In the genomic region with DNA sequence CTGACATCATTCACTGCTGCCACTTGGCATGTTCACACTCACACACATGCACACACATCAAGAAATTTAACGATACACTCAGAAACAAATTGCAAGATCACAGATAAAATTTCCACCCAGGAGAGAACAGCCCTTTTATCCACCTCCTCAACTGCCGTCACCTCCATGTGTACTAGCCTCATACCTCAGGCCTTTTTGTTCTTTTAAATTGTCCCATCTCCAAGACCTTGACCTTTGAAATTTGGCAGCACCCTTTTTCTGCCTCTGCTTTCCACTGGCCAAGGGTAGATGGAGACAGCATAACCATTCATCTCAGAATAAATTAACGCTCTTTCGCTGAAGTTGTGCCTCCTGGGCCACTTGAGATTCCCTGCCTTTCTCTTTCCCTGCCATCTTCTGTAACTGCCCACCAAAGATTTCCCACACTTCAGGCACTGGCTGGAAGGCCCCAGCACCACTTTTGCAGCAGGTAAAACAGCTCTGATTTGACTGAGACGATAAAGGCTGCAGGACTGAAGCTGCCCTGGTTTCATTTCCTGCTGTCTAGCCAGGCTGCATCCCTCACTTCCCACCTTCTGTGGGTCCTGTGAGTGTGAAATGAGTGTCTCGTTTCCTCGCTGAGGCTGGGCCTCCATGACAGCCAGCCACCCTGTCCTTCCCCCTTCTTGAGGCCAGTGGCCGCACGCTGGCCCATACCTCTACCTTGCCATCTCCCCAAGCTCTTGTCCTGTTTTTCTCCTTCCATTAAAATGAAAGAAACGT, we compare ENCODE assay signal across 8 cellular contexts. TPM values are rescaled to one million over a fixed set of nuclear protein-coding genes. Genes with fewer than 3 reads are reported as not detected.
DNase-seq lines count a peak whose midpoint lies in the region; ATAC-seq, FAIRE-seq and TF ChIP-seq lines count a peak whose summit lies in the region.

No MANE protein-coding gene starts in this region.

- no peak overlapping the region for H2AFZ ChIP-seq in OCI-LY3 (ENCODE audit: low read depth, low read length)

- H3K79me2 ChIP-seq in OCI-LY3 (ENCODE audit: low read length) = no peaks in the 10 kb centered on the region

- FAIRE-seq in GM12891 (lab: Jason Lieb, UNC) = peak; percentile 82

- H3K36me3 Mint-ChIP-seq in CD14-positive monocyte = peaks cover 13 to 27% of the 10 kb centered on the region in 2 donors

- H3K4me1 ChIP-seq in OCI-LY3 (ENCODE audit: low read length) = peaks cover 31% of the 10 kb centered on the region
- peaks cover 17 to 82% (median 63%) of the 10 kb centered on the region in 3 donors for H3K4me1 ChIP-seq in esophagus squamous epithelium
- peaks cover 58 to 71% (median 67%) of the 10 kb centered on the region in 4 donors for H3K4me1 ChIP-seq in upper lobe of left lung

- H3K4me3 ChIP-seq in OCI-LY3 (ENCODE audit: low read length) (0 out of 2 replicates have a peak overlapping the region, but pooled peaks have one; percentile 5), esophagus squamous epithelium (no peak overlapping the region), upper lobe of left lung (no peak overlapping the region), H7 (ENCODE audit: insufficient read depth, low read depth, low read length) (no peak overlapping the region)

- intact Hi-C loops in esophagus squamous epithelium (cut with DNase I) (no loop called here), CD14-positive monocyte (cut with micrococcal nuclease) (no loop called here)

- H3K4me3 Mint-ChIP-seq in CD14-positive monocyte = no peak overlapping the region

- H3K4me2 ChIP-seq in OCI-LY3 (ENCODE audit: low read length) = peak overlapping the region; percentile 56

- H3K27me3 ChIP-seq in OCI-LY3 (ENCODE audit: low read depth, low read length) (no peaks in the 10 kb centered on the region), esophagus squamous epithelium (no peaks in the 10 kb centered on the region), upper lobe of left lung (no peaks in the 10 kb centered on the region), H7 (ENCODE audit: control insufficient read depth, insufficient read depth, low read length) (no peaks in the 10 kb centered on the region)

- H3K9me3 ChIP-seq in OCI-LY3 (ENCODE audit: insufficient read depth, low read length) (no peaks in the 10 kb centered on the region), esophagus squamous epithelium (no peaks in the 10 kb centered on the region), upper lobe of left lung (no peaks in the 10 kb centered on the region)

- peak overlapping the region in 3 of 7 donors; percentile 30 to 52 (median 31) for H3K27ac Mint-ChIP-seq in CD14-positive monocyte

- peaks cover 0 to 4% (median 0%) of the 10 kb centered on the region in 7 donors for H3K9me3 Mint-ChIP-seq in CD14-positive monocyte

- H3K27ac ChIP-seq in OCI-LY3 (ENCODE audit: low read length) (no peak overlapping the region), esophagus squamous epithelium (peak overlapping the region in 3 of 4 donors; percentile 23 to 36 (median 25)), upper lobe of left lung (peak overlapping the region; percentile 2 to 62 (median 18))

- H3K9ac ChIP-seq in OCI-LY3 (ENCODE audit: low read length) = no peak overlapping the region

- DNase-seq in GM12891 (ENCODE audit: insufficient read length, low spot score) (peak; percentile 35), esophagus squamous epithelium (lab: John Stamatoyannopoulos, UW) (no peak), upper lobe of left lung (peak in 1 of 2 donors; percentile 16), H7 (no peak), CD14-positive monocyte (ENCODE audit: low spot score) (no peak), AG08395 (ENCODE audit: low spot score) (no peak)

- peaks cover 42% of the 10 kb centered on the region for H3K4me1 Mint-ChIP-seq in CD14-positive monocyte

- peak; percentile 62 for ATAC-seq in GM21515 (IDR thresholded peaks at IDR 0.05; ENCODE audit: unreplicated experiment)
- no peak for ATAC-seq in upper lobe of left lung (ENCODE audit: low FRiP score in 2 of 2)

- 65 to 78% methylated on average over 10 of the region's 10 CpGs for WGBS in esophagus squamous epithelium, 2 donors
- 67 to 71% methylated on average over 9 to 10 of the region's 10 CpGs for WGBS in upper lobe of left lung, 2 donors

- H3K36me3 ChIP-seq in OCI-LY3 (replicated peaks; ENCODE audit: low read depth, low read length) = no peaks in the 10 kb centered on the region
- H3K36me3 ChIP-seq in esophagus squamous epithelium = no peaks in the 10 kb centered on the region
- no peaks in the 10 kb centered on the region for H3K36me3 ChIP-seq in upper lobe of left lung
- H3K36me3 ChIP-seq in H7 (replicated peaks; ENCODE audit: control insufficient read depth, insufficient read depth, low read length) = no peaks in the 10 kb centered on the region

- peaks cover 56% of the 10 kb centered on the region for H4K20me1 ChIP-seq in OCI-LY3 (ENCODE audit: insufficient read depth, low read length)

- H3K27me3 Mint-ChIP-seq in CD14-positive monocyte (ENCODE audit: low read depth in 3 of 3) = peaks cover 0 to 4% (median 4%) of the 10 kb centered on the region in 3 donors

- TF ChIP-seq EP300 in upper lobe of left lung (IDR thresholded peaks at IDR 0.05) = no peak

- TF ChIP-seq CTCF in OCI-LY3 (IDR thresholded peaks at IDR 0.05; ENCODE audit: low read depth, low read length) (no peak), esophagus squamous epithelium (IDR thresholded peaks at IDR 0.05) (no peak), upper lobe of left lung (IDR thresholded peaks at IDR 0.05) (no peak), CD14-positive monocyte (IDR thresholded peaks at IDR 0.05) (no peak)

- TF ChIP-seq POLR2A in GM12891 (IDR thresholded peaks at IDR 0.05; ENCODE audit: low read depth, low read length) (no peak), esophagus squamous epithelium (IDR thresholded peaks at IDR 0.05) (no peak), upper lobe of left lung (IDR thresholded peaks at IDR 0.05) (no peak)

TF ChIP-seq in GM12891, 5 proteins besides CTCF, POLR2A, EP300 and RAD21:
- TF ChIP-seq SPI1 (IDR thresholded peaks at IDR 0.05; ENCODE audit: low read depth, low read length) (peak; percentile 74), TAF1 (IDR thresholded peaks at IDR 0.05; ENCODE audit: low read depth, low read length) (no peak), POU2F2 (IDR thresholded peaks at IDR 0.05; ENCODE audit: low read depth, low read length) (no peak)

RNA-seq across cellular contexts. Expression of gene MBNL2, which starts 39.3 kb away (rescaled TPM):
- 1.7 TPM for polyA plus RNA-seq in GM12891 (2012; ENCODE audit: low read depth, missing spikeins)
- total RNA-seq in esophagus squamous epithelium (10 to 100 TPM; 18.3 to 58.7 (median 29.7) TPM), upper lobe of left lung (10 to 100 TPM; 40.9 to 78.4 (median 51.3) TPM)
- 0.37 and 1.0 TPM in 2 replicates for total RNA-seq in H7 (2014; rRNA removed; shearing (Covaris generic))
- polyA plus RNA-seq in CD14-positive monocyte = 10 to 100 TPM; 13.4 to 15.5 TPM
